ENCODE assay signal across 8 cellular contexts in genomic region chr2:178478442-178479274, GRCh38. TPM values are rescaled to one million over a fixed set of nuclear protein-coding genes. Genes with fewer than 3 reads are reported as not detected.
A peak's percentile ranks its signal among the peaks of the same experiment; 100 is the strongest.
DNase-seq lines count a peak whose midpoint lies in the region; ATAC-seq and TF ChIP-seq lines count a peak whose summit lies in the region.

Gene FKBP7 (minus strand): TSS chr2:178478600. CDS start chr2:178478499, 101 bp downstream.

- H4K20me1 ChIP-seq in IMR-90 (ENCODE audit: insufficient read depth, low read length) = peaks cover 16% of the 10 kb centered on the region; the same call in 1 of the 2 replicates

- CTCF ChIA-PET in IMR-90 (lab: Yijun Ruan, JAX) = no interaction called here

- dilution Hi-C loops in IMR-90 (cut with HindIII; ENCODE audit: low sequenced_read_pairs, unreplicated experiment) = no loop called here

- H3K56ac ChIP-seq in IMR-90 (ENCODE audit: extremely low read depth, insufficient read depth, low read length) = peak within 1 kb of the TSS; percentile 96

- peak within 1 kb of the TSS; percentile 91 for H3K4ac ChIP-seq in IMR-90 (ENCODE audit: low read depth, low read length)

- peak within 1 kb of the TSS; percentile 89 for H4K91ac ChIP-seq in IMR-90 (ENCODE audit: insufficient read depth, low read depth, low read length)

- no TSS peak for BruUV-seq in IMR-90 (replicated peaks; lab: Mats Ljungman, UMichigan)

- TF ChIP-seq RAD21 in IMR-90 (IDR thresholded peaks at IDR 0.05; ENCODE audit: low read length) = peak; percentile 47

- peak within 1 kb of the TSS; percentile 87 for H3K4me2 ChIP-seq in IMR-90 (ENCODE audit: low read depth, low read length)

- H3K36me3 ChIP-seq in IMR-90 (ENCODE audit: control insufficient read depth, insufficient read depth, low read length) (no peaks in the 10 kb centered on the region), mucosa of rectum (ENCODE audit: control insufficient read depth in 2 of 2, insufficient read depth in 2 of 2, low read length in 2 of 2) (no peaks in the 10 kb centered on the region)

- H3K9me1 ChIP-seq in IMR-90 (ENCODE audit: insufficient read depth, low read length) = peaks cover 6% of the 10 kb centered on the region; the same call in 1 of the 2 replicates

- H2BK5ac ChIP-seq in IMR-90 (ENCODE audit: low read depth, low read length, poor library complexity, severe bottlenecking) = peak within 1 kb of the TSS; percentile 95

- H2BK20ac ChIP-seq in IMR-90 (ENCODE audit: low read depth, low read length) = peak within 1 kb of the TSS; percentile 76; the same call in 1 of the 2 replicates

- no peaks in the 10 kb centered on the region for H3K9me3 ChIP-seq in IMR-90 (ENCODE audit: control insufficient read depth, insufficient read depth, low read length)
- H3K9me3 ChIP-seq in mucosa of rectum (ENCODE audit: control insufficient read depth in 2 of 2, low read length in 2 of 2) = no peaks in the 10 kb centered on the region

- no peaks in the 10 kb centered on the region for H3K27me3 ChIP-seq in IMR-90 (ENCODE audit: control insufficient read depth, insufficient read depth, low read length)
- H3K27me3 ChIP-seq in mucosa of rectum (ENCODE audit: control insufficient read depth in 2 of 2, insufficient read depth in 2 of 2, low read length in 2 of 2) = no peaks in the 10 kb centered on the region

- peak within 1 kb of the TSS; percentile 93 for H3K18ac ChIP-seq in IMR-90 (ENCODE audit: low read depth, low read length)

- DNase-seq in DMS 273 (lab: John Stamatoyannopoulos, UW; ENCODE audit: unreplicated experiment) (peak; percentile 94), IMR-90 (peak; percentile 77), OCI-M1 (lab: John Stamatoyannopoulos, UW) (peak; percentile 92), activated T-cell treated with anti-CD3 and anti-CD28 coated beads for 48 hours (ENCODE audit: low read depth) (peak; percentile 75), erythroblast (lab: John Stamatoyannopoulos, UW) (peak; percentile 88 to 90)
- peak; percentile 85 for DNase-seq in stimulated activated CD8-positive, alpha-beta memory T cell treated with anti-CD3 and anti-CD28 coated beads, Interleukin-4, amount 100 ng/mL, for 48 hours

- peak; percentile 84 for TF ChIP-seq POLR2A in IMR-90 (IDR thresholded peaks at IDR 0.05; ENCODE audit: low read depth, low read length)
- peak; percentile 72 for TF ChIP-seq POLR2A in erythroblast (IDR thresholded peaks at IDR 0.05; ENCODE audit: low read length)

- peak within 1 kb of the TSS; percentile 84 for H4K5ac ChIP-seq in IMR-90 (ENCODE audit: low read depth, low read length)

- WGBS in IMR-90 (ENCODE audit: extremely low coverage in 2 of 2, insufficient read length in 1 of 2), 2 experiments = 14% methylated on average over 6 of the region's 56 CpGs; no CpG with 5 or more reads in 1 of the 2 experiments

- TF ChIP-seq CTCF in IMR-90 (conservative IDR thresholded peaks at IDR 0.05; ENCODE audit: low read depth, low read length) = peak; percentile 62

- H2BK15ac ChIP-seq in IMR-90 (ENCODE audit: low read depth, low read length) = peak within 1 kb of the TSS; percentile 5; the same call in 1 of the 3 replicates

- H4K8ac ChIP-seq in IMR-90 (ENCODE audit: low read depth in 2 of 2, low read length in 2 of 2) = peak within 1 kb of the TSS; percentile 92 to 98

- ATAC-seq in GM21447 (IDR thresholded peaks at IDR 0.05; ENCODE audit: unreplicated experiment) (peak; percentile 39), IMR-90 (ENCODE audit: low read depth) (peak; percentile 69)

- H3K9ac ChIP-seq in IMR-90 (ENCODE audit: low read depth, low read length) (peak within 1 kb of the TSS; percentile 94), mucosa of rectum (ENCODE audit: low read depth in 1 of 2, low read length in 2 of 2) (peak within 1 kb of the TSS; percentile 88 to 99)

- H3K14ac ChIP-seq in IMR-90 (replicated peaks; ENCODE audit: low read depth, low read length) = peak within 1 kb of the TSS; percentile 99

- H2AK9ac ChIP-seq in IMR-90 (replicated peaks; ENCODE audit: low read depth, low read length, poor library complexity) = peak within 1 kb of the TSS; percentile 45

- intact Hi-C loops in IMR-90 (cut with micrococcal nuclease) = loop anchor here (1.0 kb wide), 1 partner anchor 27 kb away; the partner anchor contains the start of genes PJVK and PRKRA

- H2AFZ ChIP-seq in IMR-90 (replicated peaks; ENCODE audit: low read length, poor library complexity) = peak within 1 kb of the TSS; percentile 92

- H3K4me1 ChIP-seq in IMR-90 (ENCODE audit: control insufficient read depth, insufficient read depth, low read length) = peaks cover 7% of the 10 kb centered on the region
- peaks cover 18 to 24% of the 10 kb centered on the region in 2 donors for H3K4me1 ChIP-seq in mucosa of rectum (ENCODE audit: control insufficient read depth in 2 of 2, insufficient read depth in 2 of 2, low read length in 2 of 2)

- in situ Hi-C loops in IMR-90 (cut with MboI; ENCODE audit: low sequenced_read_pairs) = no loop called here

- H3K79me1 ChIP-seq in IMR-90 (ENCODE audit: low read depth in 1 of 2, low read length in 2 of 2) = peaks cover 13 to 39% of the 10 kb centered on the region in 2 experiments

- H3K27ac ChIP-seq in IMR-90 (ENCODE audit: insufficient read depth, low read length) (peak within 1 kb of the TSS; percentile 91), mucosa of rectum (ENCODE audit: low read depth in 2 of 2, low read length in 2 of 2) (peak within 1 kb of the TSS; percentile 91 to 98)

- peak within 1 kb of the TSS; percentile 83 for H3K4me3 ChIP-seq in IMR-90 (ENCODE audit: insufficient read depth, low read depth, low read length)
- peak within 1 kb of the TSS; percentile 91 to 100 for H3K4me3 ChIP-seq in mucosa of rectum (ENCODE audit: low read length in 2 of 2)

- peak within 1 kb of the TSS; percentile 85 for H2BK120ac ChIP-seq in IMR-90 (ENCODE audit: low read depth, low read length)

- POLR2A ChIA-PET in IMR-90 (lab: Charles Lee; ENCODE audit: unreplicated experiment) = no interaction called here

- H3K23ac ChIP-seq in IMR-90 (ENCODE audit: low read depth, low read length) = peak within 1 kb of the TSS; percentile 93

- H2AK5ac ChIP-seq in IMR-90 (ENCODE audit: low read depth, low read length) = no peak within 1 kb of the TSS; the same call in 1 of the 2 replicates

TF ChIP-seq in IMR-90, 13 proteins besides CTCF, POLR2A, EP300 and RAD21:
- TF ChIP-seq MAZ (IDR thresholded peaks at IDR 0.05; ENCODE audit: borderline replicate concordance, low read depth, low read length) (peak; percentile 76), RFX5 (IDR thresholded peaks at IDR 0.05; ENCODE audit: low read depth, low read length) (no peak), RCOR1 (IDR thresholded peaks at IDR 0.05; ENCODE audit: insufficient replicate concordance, low read length) (peak; percentile 66), MXI1 (IDR thresholded peaks at IDR 0.05; ENCODE audit: borderline replicate concordance, low read depth, low read length) (peak; percentile 87; the same call in 1 of the 2 replicates), USF2 (IDR thresholded peaks at IDR 0.05; ENCODE audit: low read depth, low read length) (0 out of 2 replicates have a peak, but pooled peaks have one; percentile 18), BHLHE40 (IDR thresholded peaks at IDR 0.05; ENCODE audit: low read depth, low read length) (0 out of 2 replicates have a peak, but pooled peaks have one; percentile 3)

RNA-seq across cellular contexts. Expression of gene FKBP7, which starts in this region (rescaled TPM):
- total RNA-seq in IMR-90 (2012; rRNA removed) = 32.6 and 36.9 TPM in 2 replicates
- polyA plus RNA-seq in IMR-90 (2012; rRNA removed) = 51.0 and 53.3 TPM in 2 replicates
- 8.0 and 13.7 TPM in 2 replicates for polyA plus RNA-seq in IMR-90 (2012; cell fraction: cytosol; rRNA removed)
- polyA plus RNA-seq in IMR-90 (2012; cell fraction: nucleus; rRNA removed; ENCODE audit: low replicate concordance) = 1.3 and 11.6 TPM in 2 replicates

Comparison
In these comparisons a context has a peak if more than half of its experiments do, and no peak if none do; other contexts are left out.
1. Peak in every context shown above with its lines: DNase-seq, ATAC-seq, H3K4me3 ChIP-seq and H3K27ac ChIP-seq.